ENCODE assay signal across 1 cellular context in the genomic region with DNA sequence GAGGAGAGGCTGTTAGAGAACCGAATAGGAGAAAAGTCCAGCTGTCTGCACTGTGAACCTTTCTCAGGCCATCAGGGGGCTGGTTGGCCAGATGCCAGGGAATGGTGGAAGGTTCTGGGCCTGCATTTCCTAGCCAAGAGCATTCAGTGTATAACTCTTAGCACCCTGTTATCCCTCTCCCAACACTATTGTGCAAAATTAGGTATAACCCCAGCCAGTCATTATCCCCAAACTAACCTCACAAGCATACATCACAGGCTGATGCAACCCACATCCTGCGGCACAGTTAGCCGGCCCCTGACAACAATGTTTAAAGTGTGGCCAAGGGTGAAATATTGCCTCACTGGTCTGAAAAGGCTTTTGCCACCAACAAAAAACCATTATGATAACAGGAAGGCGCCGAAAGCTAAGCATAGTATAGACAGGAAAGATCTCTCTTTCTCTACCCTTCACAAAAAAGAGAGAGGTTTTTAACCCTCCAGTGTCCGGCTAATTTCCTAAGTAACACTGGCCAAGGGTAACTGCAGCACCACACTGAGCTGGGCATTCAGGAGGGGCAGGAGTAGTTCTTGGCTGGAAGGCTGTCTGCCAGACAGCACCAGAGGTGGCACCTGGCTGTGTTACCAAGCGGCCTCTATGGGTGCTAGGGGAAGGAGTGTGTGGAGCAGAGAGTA.
TF ChIP-seq lines count a peak whose summit lies in the region.

No MANE protein-coding gene starts in this region.

TF ChIP-seq in HepG2, 621 proteins besides CTCF, POLR2A, EP300 and RAD21 (continued from another document and continues in another):
- TF ChIP-seq ATF7 (IDR thresholded peaks at IDR 0.05) (peak; percentile 69), ATF7 (CRISPR knock-in tag; IDR thresholded peaks at IDR 0.05) (no peak), ZNF496 (CRISPR knock-in tag; IDR thresholded peaks at IDR 0.05; ENCODE audit: insufficient replicate concordance) (no peak), STAG1 (CRISPR knock-in tag; IDR thresholded peaks at IDR 0.05) (no peak), ZFP90 (CRISPR knock-in tag; IDR thresholded peaks at IDR 0.05; ENCODE audit: borderline replicate concordance) (no peak; the same call in 1 of the 2 replicates), CBX2 (IDR thresholded peaks at IDR 0.05; ENCODE audit: low read depth, low read length) (no peak), CBX2 (CRISPR knock-in tag; IDR thresholded peaks at IDR 0.05; ENCODE audit: low read depth) (no peak), ZNF552 (CRISPR knock-in tag; IDR thresholded peaks at IDR 0.05; ENCODE audit: borderline replicate concordance) (no peak), MIER2 (CRISPR knock-in tag; IDR thresholded peaks at IDR 0.05) (peak; percentile 34; the same call in 1 of the 2 replicates), TEAD2 (CRISPR knock-in tag; IDR thresholded peaks at IDR 0.05) (no peak), GMEB1 (CRISPR knock-in tag; IDR thresholded peaks at IDR 0.05; ENCODE audit: borderline replicate concordance) (peak; percentile 34; the same call in 1 of the 2 replicates), TMF1 (CRISPR knock-in tag; IDR thresholded peaks at IDR 0.05; ENCODE audit: low read depth) (no peak), ZNF446 (CRISPR knock-in tag; IDR thresholded peaks at IDR 0.05) (no peak), STAT6 (CRISPR knock-in tag; IDR thresholded peaks at IDR 0.05; ENCODE audit: borderline replicate concordance) (no peak), BRCA1 (CRISPR knock-in tag; IDR thresholded peaks at IDR 0.05) (no peak), TAF1 (CRISPR knock-in tag; IDR thresholded peaks at IDR 0.05) (no peak), PAXIP1 (CRISPR knock-in tag; conservative IDR thresholded peaks at IDR 0.05) (peak; percentile 95), ZNF333 (CRISPR knock-in tag; IDR thresholded peaks at IDR 0.05; ENCODE audit: borderline replicate concordance) (no peak), SKI (IDR thresholded peaks at IDR 0.05; ENCODE audit: partially characterized antibody) (peak; percentile 87), ZBTB7B (CRISPR knock-in tag; IDR thresholded peaks at IDR 0.05) (peak; percentile 40; the same call in 1 of the 2 replicates), PCBP2 (optimal IDR thresholded peaks at IDR 0.05; ENCODE audit: low read depth, low read length, poor library complexity, severe bottlenecking) (no peak), FOXC1 (CRISPR knock-in tag; IDR thresholded peaks at IDR 0.05; ENCODE audit: borderline replicate concordance) (peak; percentile 33; the same call in 1 of the 2 replicates), ZNF513 (CRISPR knock-in tag; conservative IDR thresholded peaks at IDR 0.05) (no peak), ZNF512B (CRISPR knock-in tag; IDR thresholded peaks at IDR 0.05; ENCODE audit: borderline replicate concordance) (no peak), KDM5B (CRISPR knock-in tag; IDR thresholded peaks at IDR 0.05; ENCODE audit: borderline replicate concordance) (no peak; the same call in 1 of the 2 replicates), ZNF709 (CRISPR knock-in tag; IDR thresholded peaks at IDR 0.05) (no peak), ZNF607 (CRISPR knock-in tag; IDR thresholded peaks at IDR 0.05; ENCODE audit: borderline replicate concordance) (no peak), IKZF4 (CRISPR knock-in tag; IDR thresholded peaks at IDR 0.05; ENCODE audit: borderline replicate concordance, low read depth, not compliant biosample characterization) (no peak), MTA3 (CRISPR knock-in tag; IDR thresholded peaks at IDR 0.05) (no peak), ZBTB21 (CRISPR knock-in tag; IDR thresholded peaks at IDR 0.05) (peak; percentile 79)
- TF ChIP-seq, protein P1, sequence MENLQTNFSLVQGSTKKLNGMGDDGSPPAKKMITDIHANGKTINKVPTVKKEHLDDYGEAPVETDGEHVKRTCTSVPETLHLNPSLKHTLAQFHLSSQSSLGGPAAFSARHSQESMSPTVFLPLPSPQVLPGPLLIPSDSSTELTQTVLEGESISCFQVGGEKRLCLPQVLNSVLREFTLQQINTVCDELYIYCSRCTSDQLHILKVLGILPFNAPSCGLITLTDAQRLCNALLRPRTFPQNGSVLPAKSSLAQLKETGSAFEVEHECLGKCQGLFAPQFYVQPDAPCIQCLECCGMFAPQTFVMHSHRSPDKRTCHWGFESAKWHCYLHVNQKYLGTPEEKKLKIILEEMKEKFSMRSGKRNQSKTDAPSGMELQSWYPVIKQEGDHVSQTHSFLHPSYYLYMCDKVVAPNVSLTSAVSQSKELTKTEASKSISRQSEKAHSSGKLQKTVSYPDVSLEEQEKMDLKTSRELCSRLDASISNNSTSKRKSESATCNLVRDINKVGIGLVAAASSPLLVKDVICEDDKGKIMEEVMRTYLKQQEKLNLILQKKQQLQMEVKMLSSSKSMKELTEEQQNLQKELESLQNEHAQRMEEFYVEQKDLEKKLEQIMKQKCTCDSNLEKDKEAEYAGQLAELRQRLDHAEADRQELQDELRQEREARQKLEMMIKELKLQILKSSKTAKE (CRISPR knock-in tag; IDR thresholded peaks at IDR 0.05; ENCODE audit: borderline replicate concordance): peak; percentile 75
- TF ChIP-seq, protein P2, sequence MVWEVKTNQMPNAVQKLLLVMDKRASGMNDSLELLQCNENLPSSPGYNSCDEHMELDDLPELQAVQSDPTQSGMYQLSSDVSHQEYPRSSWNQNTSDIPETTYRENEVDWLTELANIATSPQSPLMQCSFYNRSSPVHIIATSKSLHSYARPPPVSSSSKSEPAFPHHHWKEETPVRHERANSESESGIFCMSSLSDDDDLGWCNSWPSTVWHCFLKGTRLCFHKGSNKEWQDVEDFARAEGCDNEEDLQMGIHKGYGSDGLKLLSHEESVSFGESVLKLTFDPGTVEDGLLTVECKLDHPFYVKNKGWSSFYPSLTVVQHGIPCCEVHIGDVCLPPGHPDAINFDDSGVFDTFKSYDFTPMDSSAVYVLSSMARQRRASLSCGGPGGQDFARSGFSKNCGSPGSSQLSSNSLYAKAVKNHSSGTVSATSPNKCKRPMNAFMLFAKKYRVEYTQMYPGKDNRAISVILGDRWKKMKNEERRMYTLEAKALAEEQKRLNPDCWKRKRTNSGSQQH (CRISPR knock-in tag; IDR thresholded peaks at IDR 0.05; ENCODE audit: low read depth): peak; percentile 49; the same call in 1 of the 2 replicates
- TF ChIP-seq, protein P3, sequence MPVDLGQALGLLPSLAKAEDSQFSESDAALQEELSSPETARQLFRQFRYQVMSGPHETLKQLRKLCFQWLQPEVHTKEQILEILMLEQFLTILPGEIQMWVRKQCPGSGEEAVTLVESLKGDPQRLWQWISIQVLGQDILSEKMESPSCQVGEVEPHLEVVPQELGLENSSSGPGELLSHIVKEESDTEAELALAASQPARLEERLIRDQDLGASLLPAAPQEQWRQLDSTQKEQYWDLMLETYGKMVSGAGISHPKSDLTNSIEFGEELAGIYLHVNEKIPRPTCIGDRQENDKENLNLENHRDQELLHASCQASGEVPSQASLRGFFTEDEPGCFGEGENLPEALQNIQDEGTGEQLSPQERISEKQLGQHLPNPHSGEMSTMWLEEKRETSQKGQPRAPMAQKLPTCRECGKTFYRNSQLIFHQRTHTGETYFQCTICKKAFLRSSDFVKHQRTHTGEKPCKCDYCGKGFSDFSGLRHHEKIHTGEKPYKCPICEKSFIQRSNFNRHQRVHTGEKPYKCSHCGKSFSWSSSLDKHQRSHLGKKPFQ (CRISPR knock-in tag; IDR thresholded peaks at IDR 0.05; ENCODE audit: insufficient replicate concordance): no peak
- TF ChIP-seq, protein P4, sequence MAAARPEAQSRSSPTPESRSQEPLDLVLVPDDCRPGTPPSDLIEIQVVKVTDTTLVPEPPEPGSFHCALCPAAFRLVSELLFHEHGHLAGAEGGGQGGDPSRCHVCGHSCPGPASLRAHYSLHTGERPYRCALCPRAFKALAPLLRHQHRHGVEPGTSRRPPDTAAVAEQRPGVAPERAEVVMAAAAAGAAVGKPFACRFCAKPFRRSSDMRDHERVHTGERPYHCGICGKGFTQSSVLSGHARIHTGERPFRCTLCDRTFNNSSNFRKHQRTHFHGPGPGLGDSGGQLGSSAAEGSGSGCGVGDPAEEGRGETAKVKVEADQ (CRISPR knock-in tag; IDR thresholded peaks at IDR 0.05; ENCODE audit: borderline replicate concordance): 0 out of 2 replicates have a peak, but pooled peaks have one; percentile 7
- TF ChIP-seq, protein P5, sequence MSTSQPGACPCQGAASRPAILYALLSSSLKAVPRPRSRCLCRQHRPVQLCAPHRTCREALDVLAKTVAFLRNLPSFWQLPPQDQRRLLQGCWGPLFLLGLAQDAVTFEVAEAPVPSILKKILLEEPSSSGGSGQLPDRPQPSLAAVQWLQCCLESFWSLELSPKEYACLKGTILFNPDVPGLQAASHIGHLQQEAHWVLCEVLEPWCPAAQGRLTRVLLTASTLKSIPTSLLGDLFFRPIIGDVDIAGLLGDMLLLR (CRISPR knock-in tag; IDR thresholded peaks at IDR 0.05): no peak
